1 cellular context compared by ENCODE assay signal in genomic region chr6:17292600-17293133, GRCh38.
TF ChIP-seq lines count a peak whose summit lies in the region.

No MANE protein-coding gene starts in this region.

TF ChIP-seq in HepG2, 621 proteins besides CTCF, POLR2A, EP300 and RAD21:
- TF ChIP-seq ATF3 (CRISPR knock-in tag; IDR thresholded peaks at IDR 0.05) (no peak), MYPOP (CRISPR knock-in tag; IDR thresholded peaks at IDR 0.05) (no peak), MAFK (conservative IDR thresholded peaks at IDR 0.05 in 1 of 2, IDR thresholded peaks at IDR 0.05 in 1 of 2; ENCODE audit: low read length in 2 of 2) (peak; percentile 89 to 93), CBX1 (IDR thresholded peaks at IDR 0.05; ENCODE audit: low read depth) (no peak), MAFF (IDR thresholded peaks at IDR 0.05; ENCODE audit: low read depth, low read length) (peak; percentile 89)
